ENCODE assay signal across 35 cellular contexts in genomic region chr4:162209706-162210105, GRCh38. TPM values are rescaled to one million over a fixed set of nuclear protein-coding genes. Genes with fewer than 3 reads are reported as not detected.
"Had no signal": no experiment of that assay in that cellular context is flagged by ENCODE, and none has a peak within 500 bp of the region (broad histone marks: within the 10 kb centered on the region; RNA-seq: fewer than 3 reads in every experiment).

No MANE protein-coding gene starts in this region.

- DNase-seq: Kasumi-1, MG63, NCI-H1048, NCI-H1092 treated with DMSO at 0.1 percent for 48 hours, NCI-H1105 treated with DMSO at 0.1 percent for 48 hours, NCI-H1417, NCI-H1436, NCI-H146, NCI-H1694, NCI-H187, NCI-H1930, NCI-H2029 treated with DMSO at 0.1 percent for 48 hours, NCI-H2081 treated with DMSO at 0.1 percent for 48 hours, NCI-H2107, NCI-H2171, NCI-H226, NCI-H446 treated with DMSO at 0.1 percent for 48 hours, NCI-H510A, NCI-H524, NCI-H526, NCI-H69, NCI-H748 treated with DMSO at 0.1 percent for 48 hours, NCI-H82, PC-9, SHP77, SIG-M5, SJCRH30, T-cell had no signal

- ATAC-seq: Panc1, Right ventricle myocardium inferior, SK-N-SH treated with all-trans-retinoic acid at 6 μM for 48 hours, T-cell had no signal

- H3K4me2 ChIP-seq: PC-9 had no signal

- H3K36me3 ChIP-seq: MG63, SJCRH30 had no signal

- H3K9me3 ChIP-seq: MG63, SJCRH30 had no signal

- H2AFZ ChIP-seq: PC-9 had no signal

- H3K27ac ChIP-seq: PC-9, RWPE1, SJCRH30 had no signal

- FAIRE-seq: RCC 7860 had no signal

- H3K4me1 ChIP-seq: SJCRH30 had no signal

- H3K27me3 ChIP-seq: MG63, SJCRH30 had no signal

- H3K4me3 ChIP-seq: MG63, PC-9, SJCRH30 had no signal

RNA-seq across cellular contexts. Expression of gene FSTL5, which starts 45.9 kb away (rescaled TPM):
- total RNA-seq: OCI-LY7; Right ventricle myocardium inferior; T-cell; T-helper 1 cell treated with Interleukin-12 subunit alpha and Interleukin-12 subunit beta and Interleukin-4 antibody, amounts not matched to agents 30 ng/mL and 1 ng/mL, for 36 hours had no signal
